Comparison of ENCODE assay signal across 10 cellular contexts in the genomic region with DNA sequence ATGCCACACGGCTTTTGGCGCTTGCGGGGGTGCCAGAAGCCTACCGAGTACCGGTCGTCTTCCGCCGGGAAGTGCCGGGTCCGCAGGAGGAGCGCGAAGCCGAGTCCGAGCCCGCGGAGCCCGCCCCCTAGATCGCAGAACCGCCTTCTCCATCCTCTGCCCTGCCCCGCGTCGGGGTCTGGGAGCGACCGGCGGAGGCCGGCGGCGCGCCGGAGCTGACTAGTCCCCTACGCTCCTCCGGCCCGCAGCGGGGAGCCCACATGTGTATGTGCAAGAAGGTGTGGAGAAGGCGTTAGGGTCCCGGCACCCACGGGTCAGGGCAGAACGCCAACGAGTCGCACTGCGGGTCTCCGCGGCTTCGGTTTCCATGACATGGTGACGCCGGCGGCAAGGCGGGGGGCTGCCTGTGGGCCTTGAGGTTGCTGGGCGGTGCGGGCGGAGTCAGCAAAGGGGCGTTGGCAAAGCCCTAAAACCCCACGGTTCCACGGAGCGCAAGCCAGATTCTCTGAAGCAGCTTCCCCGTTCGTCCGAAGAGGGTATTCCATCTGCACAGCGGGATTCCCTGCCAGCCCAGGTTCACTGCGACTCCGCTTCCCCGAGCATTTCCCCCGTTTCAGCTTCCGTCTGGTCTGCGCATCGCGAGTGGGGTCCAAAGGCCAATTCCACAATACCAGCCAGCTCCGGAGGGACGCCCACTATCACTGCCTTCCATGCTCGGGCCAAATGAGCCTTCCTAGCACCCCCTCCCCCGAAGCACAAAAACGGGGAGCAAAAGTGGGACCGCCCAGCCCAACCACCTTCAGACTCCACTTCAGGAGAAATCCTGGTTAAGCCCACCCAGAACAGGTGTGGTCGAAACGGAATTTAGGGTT. TPM values are rescaled to one million over a fixed set of nuclear protein-coding genes. Genes with fewer than 3 reads are reported as not detected.
A peak's percentile ranks its signal among the peaks of the same experiment; 100 is the strongest.
DNase-seq lines count a peak whose midpoint lies in the region; ATAC-seq and TF ChIP-seq lines count a peak whose summit lies in the region.
"Had no signal": no experiment of that assay in that cellular context is flagged by ENCODE, and none has a peak within 500 bp of the region (broad histone marks: within the 10 kb centered on the region; RNA-seq: fewer than 3 reads in every experiment).

No MANE protein-coding gene starts in this region.

- no peaks in the 10 kb centered on the region for H3K4me1 ChIP-seq in osteoblast (ENCODE audit: insufficient read depth, low read length)

- peaks cover 99% of the 10 kb centered on the region for H3K27me3 ChIP-seq in osteoblast (ENCODE audit: insufficient read depth, low read length)

- H4K20me1 ChIP-seq in osteoblast (ENCODE audit: insufficient read depth, low read length), result peaks cover 14% of the 10 kb centered on the region

- DNase-seq in NCI-H1694 (lab: John Stamatoyannopoulos, UW), result peak; percentile 20
- DNase-seq in NCI-H1694 treated with DMSO at 0.1 percent for 48 hours (lab: John Stamatoyannopoulos, UW), result no peak
- DNase-seq in NCI-H526 treated with DMSO at 0.1 percent for 48 hours (lab: John Stamatoyannopoulos, UW), result peak; percentile 48
- peak in 1 of 3 experiments; percentile 30 for DNase-seq in effector memory CD8-positive, alpha-beta T cell
- DNase-seq in osteoblast (ENCODE audit: insufficient read length, low spot score, missing footprints), result peak; percentile 92
- DNase-seq in midbrain (lab: John Stamatoyannopoulos, UW), result no peak
- DNase-seq in ureter (ENCODE audit: low spot score), result no peak
- DNase-seq in dedifferentiated amniotic fluid mesenchymal stem cell (ENCODE audit: extremely low spot score), result no peak

- peak overlapping the region in 1 of 2 donors; percentile 35 for H3K27ac Mint-ChIP-seq in effector memory CD8-positive, alpha-beta T cell

- H3K4me2 ChIP-seq in osteoblast (ENCODE audit: insufficient read depth, low read length), result no peak overlapping the region

- peaks cover 87 to 100% of the 10 kb centered on the region in 2 donors for H3K27me3 Mint-ChIP-seq in effector memory CD8-positive, alpha-beta T cell

- TF ChIP-seq CTCF in osteoblast (IDR thresholded peaks at IDR 0.05; ENCODE audit: extremely low read depth, low read depth, low read length), result no peak

- peak; percentile 34 for ATAC-seq in effector memory CD8-positive, alpha-beta T cell (replicated peaks)

- H3K4me3 ChIP-seq in osteoblast (ENCODE audit: insufficient read depth, low read length), result no peak overlapping the region

- no peaks in the 10 kb centered on the region for H3K79me2 ChIP-seq in osteoblast (ENCODE audit: insufficient read depth, low read length)

- H3K36me3 ChIP-seq in osteoblast (ENCODE audit: insufficient read depth, low read length), result no peaks in the 10 kb centered on the region

- H3K9me3 ChIP-seq in osteoblast (ENCODE audit: low read depth, low read length), result no peaks in the 10 kb centered on the region

- peaks cover 41% of the 10 kb centered on the region for H3K36me3 Mint-ChIP-seq in effector memory CD8-positive, alpha-beta T cell (ENCODE audit: insufficient read depth)

- no peaks in the 10 kb centered on the region for H3K9me3 Mint-ChIP-seq in effector memory CD8-positive, alpha-beta T cell

- H3K27ac ChIP-seq in osteoblast (ENCODE audit: low read depth, low read length), result no peak overlapping the region
- H3K27ac ChIP-seq: RWPE1 had no signal

- no peak overlapping the region for H2AFZ ChIP-seq in osteoblast (ENCODE audit: low read length)

- H3K4me3 Mint-ChIP-seq in effector memory CD8-positive, alpha-beta T cell, result peak overlapping the region; percentile 45 to 85

- peaks cover 58 to 60% of the 10 kb centered on the region in 2 donors for H3K4me1 Mint-ChIP-seq in effector memory CD8-positive, alpha-beta T cell (ENCODE audit: low read depth in 2 of 2)

RNA-seq across cellular contexts. Expression of a gene that starts 2.3 kb away (rescaled TPM):
- total RNA-seq in osteoblast (not detected in 2 replicates), ureter (not detected)
- total RNA-seq: dermis microvascular lymphatic vessel endothelial cell had no signal

RNA-seq across cellular contexts. Expression of a gene that starts 13.8 kb away (rescaled TPM):
- total RNA-seq in osteoblast, result 22.4 and 24.2 TPM in 2 replicates
- total RNA-seq in ureter, result 48.7 TPM

Comparison
In these comparisons a context has a peak if more than half of its experiments do, and no peak if none do; other contexts are left out.
1. DNase-seq: peak in NCI-H1694 (single experiment), NCI-H526 treated with DMSO at 0.1 percent for 48 hours (single experiment) and osteoblast (single experiment); none in NCI-H1694 treated with DMSO at 0.1 percent for 48 hours (single experiment), midbrain (single experiment), ureter (single experiment) and dedifferentiated amniotic fluid mesenchymal stem cell (single experiment).